In the genomic region with DNA sequence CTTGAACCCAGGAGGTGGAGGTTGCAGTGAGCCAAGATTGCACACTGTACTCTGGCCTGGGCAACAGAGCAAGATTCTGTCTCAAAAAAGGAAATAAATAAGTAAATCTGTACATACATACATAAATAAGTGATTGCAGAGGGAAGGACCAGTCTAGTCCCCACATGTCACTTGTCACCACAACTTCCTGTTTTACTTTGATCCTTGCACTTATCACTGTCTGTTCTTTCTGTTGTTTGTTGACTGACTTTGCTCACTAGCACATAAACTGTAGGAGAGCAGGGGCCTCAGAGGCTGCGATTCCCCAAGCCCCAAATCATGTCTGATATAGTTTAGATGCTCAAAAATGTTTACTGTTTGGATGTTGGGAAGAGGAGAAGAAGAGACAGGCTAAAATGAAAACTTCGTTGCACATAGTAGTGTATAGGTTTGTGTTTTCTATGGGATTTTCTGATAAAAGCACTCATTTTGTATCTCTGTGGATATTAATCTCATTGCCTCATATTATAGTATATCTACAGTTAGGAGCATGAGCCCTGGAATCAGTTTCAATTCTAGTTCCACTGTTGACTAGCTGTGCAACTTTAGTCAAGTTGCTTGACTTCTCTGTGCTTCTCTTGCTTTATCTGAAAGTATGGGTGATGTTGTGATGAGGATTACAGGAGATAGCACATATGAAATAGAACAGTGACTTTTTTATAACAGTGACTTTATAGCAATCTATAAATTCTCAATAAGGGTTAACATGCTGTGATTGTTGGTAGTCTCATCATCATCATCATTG, we compare ENCODE assay signal across 13 cellular contexts.
"Had no signal": no experiment of that assay in that cellular context is flagged by ENCODE, and none has a peak within 500 bp of the region (broad histone marks: within the 10 kb centered on the region; RNA-seq: fewer than 3 reads in every experiment).

No MANE protein-coding gene starts in this region.

- H3K27ac ChIP-seq: colonic mucosa, foreskin keratinocyte, heart right ventricle, testis had no signal

- H3K27ac Mint-ChIP-seq: activated naive CD4-positive, alpha-beta T cell treated with anti-CD3 and anti-CD28 coated beads, Interleukin-2, amount 50 U/mL, for 24 hours; stimulated activated naive CD8-positive, alpha-beta T cell treated with anti-CD3 and anti-CD28 coated beads, Interleukin-15, Interleukin-2, amounts not matched to agents 100 ng/mL and 50 ng/mL, for 24 hours had no signal

- H3K4me1 ChIP-seq: colonic mucosa, foreskin keratinocyte, testis had no signal

- H3K4me3 ChIP-seq: colonic mucosa, heart right ventricle, testis had no signal

- H3K9me3 Mint-ChIP-seq: activated naive CD4-positive, alpha-beta T cell treated with anti-CD3 and anti-CD28 coated beads, Interleukin-2, amount 50 U/mL, for 24 hours; stimulated activated naive CD8-positive, alpha-beta T cell treated with anti-CD3 and anti-CD28 coated beads, Interleukin-15, Interleukin-2, amounts not matched to agents 100 ng/mL and 50 ng/mL, for 24 hours had no signal

- H3K36me3 Mint-ChIP-seq: activated naive CD4-positive, alpha-beta T cell treated with anti-CD3 and anti-CD28 coated beads, Interleukin-2, amount 50 U/mL, for 24 hours had no signal

- H3K9me3 ChIP-seq: colonic mucosa, heart right ventricle, testis had no signal

- DNase-seq: caudate nucleus; colonic mucosa; foreskin keratinocyte; heart right ventricle; mammary epithelial cell; stimulated activated CD4-positive, alpha-beta T cell treated with anti-CD3 and anti-CD28 coated beads, Interleukin-12 subunit alpha, Interleukin-12 subunit beta, amount 100 ng/mL, for 4 hours; testis had no signal

- H3K4me3 Mint-ChIP-seq: activated naive CD4-positive, alpha-beta T cell treated with anti-CD3 and anti-CD28 coated beads, Interleukin-2, amount 50 U/mL, for 24 hours; stimulated activated naive CD8-positive, alpha-beta T cell treated with anti-CD3 and anti-CD28 coated beads, Interleukin-15, Interleukin-2, amounts not matched to agents 100 ng/mL and 50 ng/mL, for 24 hours had no signal

- FAIRE-seq: endothelial cell of umbilical vein, islet of Langerhans, TTC549 had no signal

- H3K27me3 ChIP-seq: colonic mucosa, heart right ventricle, testis had no signal

- ATAC-seq: activated CD4-positive, CD25-positive, alpha-beta regulatory T cell treated with anti-CD3 and anti-CD28 coated beads, Interleukin-2, amount 50 U/mL, for 24 hours; foreskin keratinocyte had no signal

- H3K36me3 ChIP-seq: colonic mucosa had no signal
